1 cellular context compared by ENCODE assay signal in genomic region chr2:97870396-97870843, GRCh38.
TF ChIP-seq lines count a peak whose summit lies in the region.

No MANE protein-coding gene starts in this region.

TF ChIP-seq in HepG2, 621 proteins besides CTCF, POLR2A, EP300 and RAD21 (continued from another document and continues in another):
- no peak for TF ChIP-seq NFAT5 (CRISPR knock-in tag; IDR thresholded peaks at IDR 0.05)
- no peak for TF ChIP-seq ZUFSP (CRISPR knock-in tag; IDR thresholded peaks at IDR 0.05; ENCODE audit: borderline replicate concordance)
- no peak for TF ChIP-seq ELF4 (CRISPR knock-in tag; IDR thresholded peaks at IDR 0.05; ENCODE audit: borderline replicate concordance)
- TF ChIP-seq, protein P1, sequence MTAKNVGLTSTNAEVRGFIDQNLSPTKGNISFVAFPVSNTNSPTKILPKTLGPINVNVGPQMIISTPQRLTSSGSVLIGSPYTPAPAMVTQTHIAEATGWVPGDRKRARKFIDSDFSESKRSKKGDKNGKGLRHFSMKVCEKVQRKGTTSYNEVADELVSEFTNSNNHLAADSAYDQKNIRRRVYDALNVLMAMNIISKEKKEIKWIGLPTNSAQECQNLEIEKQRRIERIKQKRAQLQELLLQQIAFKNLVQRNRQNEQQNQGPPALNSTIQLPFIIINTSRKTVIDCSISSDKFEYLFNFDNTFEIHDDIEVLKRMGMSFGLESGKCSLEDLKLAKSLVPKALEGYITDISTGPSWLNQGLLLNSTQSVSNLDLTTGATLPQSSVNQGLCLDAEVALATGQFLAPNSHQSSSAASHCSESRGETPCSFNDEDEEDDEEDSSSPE (CRISPR knock-in tag; IDR thresholded peaks at IDR 0.05): no peak
- TF ChIP-seq PPARG (CRISPR knock-in tag; conservative IDR thresholded peaks at IDR 0.05): no peak
- no peak for TF ChIP-seq ETV6 (CRISPR knock-in tag; conservative IDR thresholded peaks at IDR 0.05)
- TF ChIP-seq EZH2 (conservative IDR thresholded peaks at IDR 0.05; ENCODE audit: low read depth, low read length): no peak
- no peak for TF ChIP-seq TAF1 (CRISPR knock-in tag; IDR thresholded peaks at IDR 0.05)
- TF ChIP-seq ZSCAN22 (CRISPR knock-in tag; IDR thresholded peaks at IDR 0.05): no peak
- no peak for TF ChIP-seq ZNF160 (CRISPR knock-in tag; IDR thresholded peaks at IDR 0.05)
- TF ChIP-seq, protein P2, sequence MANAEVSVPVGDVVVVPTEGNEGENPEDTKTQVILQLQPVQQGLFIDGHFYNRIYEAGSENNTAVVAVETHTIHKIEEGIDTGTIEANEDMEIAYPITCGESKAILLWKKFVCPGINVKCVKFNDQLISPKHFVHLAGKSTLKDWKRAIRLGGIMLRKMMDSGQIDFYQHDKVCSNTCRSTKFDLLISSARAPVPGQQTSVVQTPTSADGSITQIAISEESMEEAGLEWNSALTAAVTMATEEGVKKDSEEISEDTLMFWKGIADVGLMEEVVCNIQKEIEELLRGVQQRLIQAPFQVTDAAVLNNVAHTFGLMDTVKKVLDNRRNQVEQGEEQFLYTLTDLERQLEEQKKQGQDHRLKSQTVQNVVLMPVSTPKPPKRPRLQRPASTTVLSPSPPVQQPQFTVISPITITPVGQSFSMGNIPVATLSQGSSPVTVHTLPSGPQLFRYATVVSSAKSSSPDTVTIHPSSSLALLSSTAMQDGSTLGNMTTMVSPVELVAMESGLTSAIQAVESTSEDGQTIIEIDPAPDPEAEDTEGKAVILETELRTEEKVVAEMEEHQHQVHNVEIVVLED (CRISPR knock-in tag; IDR thresholded peaks at IDR 0.05; ENCODE audit: borderline replicate concordance): no peak
- no peak for TF ChIP-seq ELK4 (CRISPR knock-in tag; IDR thresholded peaks at IDR 0.05; ENCODE audit: borderline replicate concordance)
- no peak for TF ChIP-seq ZNF460 (CRISPR knock-in tag; IDR thresholded peaks at IDR 0.05; ENCODE audit: borderline replicate concordance)
- TF ChIP-seq, protein P3, sequence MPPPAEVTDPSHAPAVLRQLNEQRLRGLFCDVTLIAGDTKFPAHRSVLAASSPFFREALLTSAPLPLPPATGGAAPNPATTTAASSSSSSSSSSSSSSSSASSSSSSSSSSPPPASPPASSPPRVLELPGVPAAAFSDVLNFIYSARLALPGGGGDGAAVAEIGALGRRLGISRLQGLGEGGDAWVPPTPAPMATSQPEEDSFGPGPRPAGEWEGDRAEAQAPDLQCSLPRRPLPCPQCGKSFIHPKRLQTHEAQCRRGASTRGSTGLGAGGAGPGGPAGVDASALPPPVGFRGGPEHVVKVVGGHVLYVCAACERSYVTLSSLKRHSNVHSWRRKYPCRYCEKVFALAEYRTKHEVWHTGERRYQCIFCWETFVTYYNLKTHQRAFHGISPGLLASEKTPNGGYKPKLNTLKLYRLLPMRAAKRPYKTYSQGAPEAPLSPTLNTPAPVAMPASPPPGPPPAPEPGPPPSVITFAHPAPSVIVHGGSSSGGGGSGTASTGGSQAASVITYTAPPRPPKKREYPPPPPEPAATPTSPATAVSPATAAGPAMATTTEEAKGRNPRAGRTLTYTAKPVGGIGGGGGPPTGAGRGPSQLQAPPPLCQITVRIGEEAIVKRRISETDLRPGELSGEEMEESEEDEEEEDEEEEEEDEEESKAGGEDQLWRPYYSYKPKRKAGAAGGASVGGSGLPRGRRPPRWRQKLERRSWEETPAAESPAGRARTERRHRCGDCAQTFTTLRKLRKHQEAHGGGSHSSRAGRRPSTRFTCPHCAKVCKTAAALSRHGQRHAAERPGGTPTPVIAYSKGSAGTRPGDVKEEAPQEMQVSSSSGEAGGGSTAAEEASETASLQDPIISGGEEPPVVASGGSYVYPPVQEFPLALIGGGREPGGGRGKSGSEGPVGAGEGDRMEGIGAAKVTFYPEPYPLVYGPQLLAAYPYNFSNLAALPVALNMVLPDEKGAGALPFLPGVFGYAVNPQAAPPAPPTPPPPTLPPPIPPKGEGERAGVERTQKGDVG (CRISPR knock-in tag; IDR thresholded peaks at IDR 0.05; ENCODE audit: borderline replicate concordance): no peak
- no peak for TF ChIP-seq ZNF484 (CRISPR knock-in tag; IDR thresholded peaks at IDR 0.05; ENCODE audit: borderline replicate concordance, low read depth)
- no peak for TF ChIP-seq MYC (CRISPR knock-in tag; IDR thresholded peaks at IDR 0.05; ENCODE audit: borderline replicate concordance)
- TF ChIP-seq ZNF337 (CRISPR knock-in tag; IDR thresholded peaks at IDR 0.05; ENCODE audit: borderline replicate concordance, low read depth): no peak
- TF ChIP-seq NCOA5 (CRISPR knock-in tag; IDR thresholded peaks at IDR 0.05): no peak
- no peak for TF ChIP-seq KDM5A (IDR thresholded peaks at IDR 0.05; ENCODE audit: borderline replicate concordance, low read length)
- TF ChIP-seq NFE2 (CRISPR knock-in tag; IDR thresholded peaks at IDR 0.05): peak; percentile 84; the same call in 1 of the 2 replicates
- no peak for TF ChIP-seq ZNF740 (CRISPR knock-in tag; IDR thresholded peaks at IDR 0.05)
- no peak for TF ChIP-seq BATF2 (CRISPR knock-in tag; IDR thresholded peaks at IDR 0.05)
- no peak for TF ChIP-seq CBX1 (IDR thresholded peaks at IDR 0.05; ENCODE audit: low read depth)
- no peak for TF ChIP-seq SNAPC4 (CRISPR knock-in tag; IDR thresholded peaks at IDR 0.05)
- TF ChIP-seq ZFP36L2 (CRISPR knock-in tag; IDR thresholded peaks at IDR 0.05): no peak
- TF ChIP-seq POGZ (CRISPR knock-in tag; IDR thresholded peaks at IDR 0.05): no peak
- TF ChIP-seq CBFB (CRISPR knock-in tag; IDR thresholded peaks at IDR 0.05): peak; percentile 40; the same call in 1 of the 2 replicates
